ENCODE assay signal across 18 cellular contexts in the genomic region with DNA sequence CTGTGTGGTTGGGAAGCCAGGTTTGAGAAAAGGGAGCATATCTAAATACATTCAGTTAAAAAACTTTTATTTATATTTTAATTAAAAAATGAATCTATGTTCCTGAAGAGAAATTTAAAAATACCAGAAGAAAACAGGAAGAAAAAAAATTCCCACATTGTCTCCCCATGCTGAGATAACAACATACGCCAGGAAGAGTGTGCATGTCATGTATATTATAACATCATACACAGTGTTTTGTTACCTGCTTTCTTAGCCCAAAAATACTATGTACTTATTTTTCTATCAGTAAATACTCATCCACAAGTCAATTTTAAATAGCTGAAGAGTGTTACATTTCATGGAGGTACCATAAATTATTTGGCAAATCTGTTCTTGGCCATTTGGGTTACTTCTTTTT.
"Had no signal": no experiment of that assay in that cellular context is flagged by ENCODE, and none has a peak within 500 bp of the region (broad histone marks: within the 10 kb centered on the region; RNA-seq: fewer than 3 reads in every experiment).

No MANE protein-coding gene starts in this region.

- H3K4me3 Mint-ChIP-seq: activated B cell treated with CpG ODN at 0.5 μM for 24 hours; activated CD4-positive, alpha-beta memory T cell treated with anti-CD3 and anti-CD28 coated beads for 36 hours; activated CD8-positive, alpha-beta memory T cell treated with anti-CD3 and anti-CD28 coated beads, Interleukin-2, amount 10 ng/mL, durations not matched to agents 7 days and 5 days; activated naive CD8-positive, alpha-beta T cell; effector memory CD8-positive, alpha-beta T cell; naive B cell had no signal

- H3K4me1 Mint-ChIP-seq: activated B cell treated with CpG ODN at 0.5 μM for 24 hours; activated CD8-positive, alpha-beta memory T cell treated with anti-CD3 and anti-CD28 coated beads, Interleukin-2, amount 10 ng/mL, durations not matched to agents 7 days and 5 days had no signal

- H3K27ac Mint-ChIP-seq: activated B cell treated with CpG ODN at 0.5 μM for 24 hours; activated CD4-positive, alpha-beta memory T cell treated with anti-CD3 and anti-CD28 coated beads for 36 hours; activated CD8-positive, alpha-beta memory T cell treated with anti-CD3 and anti-CD28 coated beads, Interleukin-2, amount 10 ng/mL, durations not matched to agents 7 days and 5 days; activated naive CD8-positive, alpha-beta T cell; effector memory CD8-positive, alpha-beta T cell; naive B cell had no signal

- DNase-seq: activated B cell treated with CpG ODN at 0.5 μM for 24 hours; activated CD4-positive, alpha-beta memory T cell treated with anti-CD3 and anti-CD28 coated beads for 36 hours; activated CD4-positive, alpha-beta T cell treated with anti-CD3 and anti-CD28 coated beads for 4 hours; activated CD8-positive, alpha-beta memory T cell treated with anti-CD3 and anti-CD28 coated beads, Interleukin-2, amount 10 ng/mL, durations not matched to agents 7 days and 5 days; amniotic stem cell; caudate nucleus; effector memory CD8-positive, alpha-beta T cell; foreskin melanocyte; kidney; mucosa of descending colon; naive B cell; ovary; stimulated activated naive CD4-positive, alpha-beta T cell treated with Interleukin-2 at 50 U/mL for 16 hours; substantia nigra; T-helper 2 cell; transverse colon had no signal

- FAIRE-seq: kidney had no signal

- H3K4me3 ChIP-seq: mucosa of descending colon, ovary, transverse colon had no signal

- H3K4me1 ChIP-seq: transverse colon had no signal

- H3K36me3 ChIP-seq: ovary, transverse colon had no signal

- H3K27me3 ChIP-seq: ovary, transverse colon had no signal

- H3K27ac ChIP-seq: epithelial cell of prostate, transverse colon had no signal

- H3K27me3 Mint-ChIP-seq: activated B cell treated with CpG ODN at 0.5 μM for 24 hours; activated CD4-positive, alpha-beta memory T cell treated with anti-CD3 and anti-CD28 coated beads for 36 hours; activated CD8-positive, alpha-beta memory T cell treated with anti-CD3 and anti-CD28 coated beads, Interleukin-2, amount 10 ng/mL, durations not matched to agents 7 days and 5 days; activated naive CD8-positive, alpha-beta T cell; effector memory CD8-positive, alpha-beta T cell; naive B cell had no signal

- H3K36me3 Mint-ChIP-seq: activated CD4-positive, alpha-beta memory T cell treated with anti-CD3 and anti-CD28 coated beads for 36 hours; naive B cell had no signal

- H3K9me3 Mint-ChIP-seq: activated B cell treated with CpG ODN at 0.5 μM for 24 hours; activated CD4-positive, alpha-beta memory T cell treated with anti-CD3 and anti-CD28 coated beads for 36 hours; effector memory CD8-positive, alpha-beta T cell; naive B cell had no signal

- ATAC-seq: activated CD8-positive, alpha-beta memory T cell treated with anti-CD3 and anti-CD28 coated beads, Interleukin-2, amount 10 ng/mL, durations not matched to agents 7 days and 5 days; effector memory CD8-positive, alpha-beta T cell; mucosa of descending colon had no signal

- H3K9me3 ChIP-seq: mucosa of descending colon, ovary, transverse colon had no signal
